In the genomic region with DNA sequence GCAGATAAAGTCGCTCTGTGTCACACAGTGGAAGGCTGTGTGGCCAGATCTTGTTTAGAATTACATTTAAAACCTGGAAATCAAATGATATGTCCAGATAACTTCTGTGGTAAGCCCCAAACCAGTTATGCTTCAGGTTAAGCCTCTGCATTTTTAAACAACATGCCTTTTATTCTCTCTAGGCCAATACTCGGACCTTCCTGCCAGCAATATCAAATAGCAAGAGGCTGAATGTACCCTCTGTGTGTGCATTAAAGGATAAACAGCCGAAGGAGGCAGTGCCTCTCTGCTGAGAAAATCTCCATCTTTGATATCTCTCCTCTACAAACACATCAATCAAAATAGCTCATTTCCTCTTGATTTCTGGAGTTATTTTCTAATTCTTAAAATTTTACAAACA, we compare ENCODE assay signal across 23 cellular contexts.
"Had no signal": no experiment of that assay in that cellular context is flagged by ENCODE, and none has a peak within 500 bp of the region (broad histone marks: within the 10 kb centered on the region; RNA-seq: fewer than 3 reads in every experiment).

No MANE protein-coding gene starts in this region.

- H3K4me3 ChIP-seq: breast epithelium, esophagus squamous epithelium had no signal

- H3K9me3 ChIP-seq: breast epithelium, esophagus squamous epithelium had no signal

- H3K27ac ChIP-seq: breast epithelium, epithelial cell of prostate, esophagus squamous epithelium had no signal

- H3K4me1 ChIP-seq: breast epithelium, esophagus squamous epithelium had no signal

- H3K27me3 ChIP-seq: breast epithelium had no signal

- ATAC-seq: activated CD4-positive, alpha-beta T cell treated with anti-CD3 and anti-CD28 coated beads for 36 hours; activated T-cell treated with anti-CD3 and anti-CD28 coated beads, Interleukin-2, amount 50 U/mL, for 4 hours; activated T-helper 17 cell treated with anti-CD3 and anti-CD28 coated beads, Interleukin-2, amount 50 U/mL, for 72 hours; effector memory CD8-positive, alpha-beta T cell had no signal

- DNase-seq: activated CD4-positive, alpha-beta memory T cell treated with anti-CD3 and anti-CD28 coated beads, Interleukin-2, amount 10 ng/mL, durations not matched to agents 7 days and 5 days; activated CD4-positive, alpha-beta T cell treated with anti-CD3 and anti-CD28 coated beads for 36 hours; activated CD4-positive, alpha-beta T cell treated with anti-CD3 and anti-CD28 coated beads, Interleukin-2, amount 10 ng/mL, durations not matched to agents 7 days and 5 days; activated CD4-positive, alpha-beta T cell treated with anti-CD3 and anti-CD28 coated beads, Interleukin-2, amount 50 U/mL, for 4 hours; activated CD4-positive, CD25-positive, alpha-beta regulatory T cell; activated CD4-positive, CD25-positive, alpha-beta regulatory T cell treated with anti-CD3 and anti-CD28 coated beads, Interleukin-2, amount 50 U/mL, for 72 hours; activated effector memory CD4-positive, alpha-beta T cell treated with Interleukin-2 at 50 U/mL for 16 hours; activated gamma-delta T cell treated with Interleukin-2 at 50 U/mL for 16 hours; activated naive CD4-positive, alpha-beta T cell treated with anti-CD3 and anti-CD28 coated beads, Interleukin-2, amount 50 U/mL, for 16 hours; activated naive CD4-positive, alpha-beta T cell treated with Interleukin-2 at 50 U/mL for 16 hours; activated T-cell treated with anti-CD3 and anti-CD28 coated beads, Interleukin-2, amount 50 U/mL, for 4 hours; amygdala; aorta; cortex of kidney; dermis blood vessel endothelial cell; effector CD4-positive, alpha-beta T cell; effector memory CD8-positive, alpha-beta T cell; esophagus squamous epithelium; head of caudate nucleus; T-helper 2 cell had no signal

- H3K36me3 ChIP-seq: breast epithelium, esophagus squamous epithelium had no signal
